In the genomic region with DNA sequence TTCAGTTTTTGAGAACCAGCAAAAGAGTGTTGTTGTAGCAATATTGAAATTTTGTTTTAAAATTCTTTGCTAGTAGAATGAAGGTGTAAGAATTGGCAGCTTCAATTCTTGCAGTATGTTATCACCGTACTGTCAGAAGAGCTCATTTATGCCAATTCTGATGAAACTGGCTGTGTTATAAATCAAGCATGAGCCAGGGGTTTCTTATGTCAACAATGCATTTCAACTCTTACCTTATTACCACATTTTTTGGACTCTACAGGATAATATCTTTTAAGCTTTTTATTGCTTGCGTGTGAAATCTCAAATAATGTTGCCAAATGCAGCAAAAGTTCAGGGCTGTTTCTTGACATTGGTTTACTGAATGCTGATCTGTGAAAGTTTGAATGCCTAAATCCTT, we compare ENCODE assay signal across 27 cellular contexts.
"Had no signal": no experiment of that assay in that cellular context is flagged by ENCODE, and none has a peak within 500 bp of the region (broad histone marks: within the 10 kb centered on the region; RNA-seq: fewer than 3 reads in every experiment).

No MANE protein-coding gene starts in this region.

- H3K36me3 Mint-ChIP-seq: activated naive CD4-positive, alpha-beta T cell treated with anti-CD3 and anti-CD28 coated beads, Interleukin-2, amount 50 U/mL, for 24 hours; WTC11 had no signal

- H3K9me2 ChIP-seq: SK-N-SH had no signal

- H3K9me3 Mint-ChIP-seq: T-helper 1 cell treated with Interleukin-12 subunit alpha and Interleukin-12 subunit beta and Interleukin-4 antibody, amounts not matched to agents 30 μg/mL and 1 μg/mL, for 36 hours; WTC11 had no signal

- H3K27ac ChIP-seq: brain microvascular endothelial cell, cardiac muscle cell, SJCRH30 had no signal

- H3K4me1 ChIP-seq: SJCRH30 had no signal

- H3K27me3 ChIP-seq: brain microvascular endothelial cell, cardiac muscle cell, SJCRH30 had no signal

- H3K9me3 ChIP-seq: SJCRH30, SK-N-SH had no signal

- H3K4me1 Mint-ChIP-seq: activated naive CD4-positive, alpha-beta T cell treated with anti-CD3 and anti-CD28 coated beads, Interleukin-2, amount 50 U/mL, for 24 hours had no signal

- H3K4me3 ChIP-seq: cardiac muscle cell, SJCRH30 had no signal

- H3K36me3 ChIP-seq: brain microvascular endothelial cell, cardiac muscle cell, SJCRH30 had no signal

- H3K9ac ChIP-seq: SK-N-SH had no signal

- ATAC-seq: activated CD8-positive, alpha-beta T cell treated with anti-CD3 and anti-CD28 coated beads, Interleukin-2, amount 10 ng/mL, durations not matched to agents 7 days and 5 days; Right ventricle myocardium inferior; WTC11 had no signal

- H3K27me3 Mint-ChIP-seq: activated naive CD4-positive, alpha-beta T cell treated with anti-CD3 and anti-CD28 coated beads, Interleukin-2, amount 50 U/mL, for 24 hours had no signal

- H3K4me2 ChIP-seq: SK-N-SH had no signal

- DNase-seq: activated CD4-positive, alpha-beta T cell treated with anti-CD3 and anti-CD28 coated beads for 48 hours; activated CD4-positive, alpha-beta T cell treated with anti-CD3 and anti-CD28 coated beads, Interleukin-2, amount 50 U/mL, for 4 hours; activated CD4-positive, CD25-positive, alpha-beta regulatory T cell treated with anti-CD3 and anti-CD28 coated beads, Interleukin-2, amount 50 U/mL, for 72 hours; activated CD8-positive, alpha-beta memory T cell treated with anti-CD3 and anti-CD28 coated beads, Interleukin-2, amount 50 U/mL, for 48 hours; activated CD8-positive, alpha-beta T cell treated with anti-CD3 and anti-CD28 coated beads, Interleukin-2, amount 10 ng/mL, durations not matched to agents 7 days and 5 days; activated naive CD4-positive, alpha-beta T cell; activated T-cell treated with anti-CD3 and anti-CD28 coated beads, Interleukin-2, amount 50 U/mL, for 1 hour; amygdala; brain microvascular endothelial cell; KG1; NCI-H1092; NCI-H1417; NCI-H1694; NCI-H2029; NCI-H2107; NCI-H2171 treated with DMSO at 0.1 percent for 48 hours; NCI-H226; NCI-H510A; NCI-H69; NK-92 treated with Interleukin-12 subunit alpha and Interleukin-12 subunit beta, amount 100 ng/mL, for 24 hours; SJCRH30; SK-N-SH had no signal

- H3K27ac Mint-ChIP-seq: activated CD8-positive, alpha-beta T cell treated with anti-CD3 and anti-CD28 coated beads, Interleukin-2, amount 10 ng/mL, durations not matched to agents 7 days and 5 days; activated naive CD4-positive, alpha-beta T cell treated with anti-CD3 and anti-CD28 coated beads, Interleukin-2, amount 50 U/mL, for 24 hours; T-helper 1 cell treated with Interleukin-12 subunit alpha and Interleukin-12 subunit beta and Interleukin-4 antibody, amounts not matched to agents 30 μg/mL and 1 μg/mL, for 36 hours; WTC11 had no signal

- H3K4me3 Mint-ChIP-seq: activated CD8-positive, alpha-beta T cell treated with anti-CD3 and anti-CD28 coated beads, Interleukin-2, amount 10 ng/mL, durations not matched to agents 7 days and 5 days; activated naive CD4-positive, alpha-beta T cell treated with anti-CD3 and anti-CD28 coated beads, Interleukin-2, amount 50 U/mL, for 24 hours; T-helper 1 cell treated with Interleukin-12 subunit alpha and Interleukin-12 subunit beta and Interleukin-4 antibody, amounts not matched to agents 30 μg/mL and 1 μg/mL, for 36 hours; WTC11 had no signal
